ENCODE assay signal across 10 cellular contexts in the genomic region with DNA sequence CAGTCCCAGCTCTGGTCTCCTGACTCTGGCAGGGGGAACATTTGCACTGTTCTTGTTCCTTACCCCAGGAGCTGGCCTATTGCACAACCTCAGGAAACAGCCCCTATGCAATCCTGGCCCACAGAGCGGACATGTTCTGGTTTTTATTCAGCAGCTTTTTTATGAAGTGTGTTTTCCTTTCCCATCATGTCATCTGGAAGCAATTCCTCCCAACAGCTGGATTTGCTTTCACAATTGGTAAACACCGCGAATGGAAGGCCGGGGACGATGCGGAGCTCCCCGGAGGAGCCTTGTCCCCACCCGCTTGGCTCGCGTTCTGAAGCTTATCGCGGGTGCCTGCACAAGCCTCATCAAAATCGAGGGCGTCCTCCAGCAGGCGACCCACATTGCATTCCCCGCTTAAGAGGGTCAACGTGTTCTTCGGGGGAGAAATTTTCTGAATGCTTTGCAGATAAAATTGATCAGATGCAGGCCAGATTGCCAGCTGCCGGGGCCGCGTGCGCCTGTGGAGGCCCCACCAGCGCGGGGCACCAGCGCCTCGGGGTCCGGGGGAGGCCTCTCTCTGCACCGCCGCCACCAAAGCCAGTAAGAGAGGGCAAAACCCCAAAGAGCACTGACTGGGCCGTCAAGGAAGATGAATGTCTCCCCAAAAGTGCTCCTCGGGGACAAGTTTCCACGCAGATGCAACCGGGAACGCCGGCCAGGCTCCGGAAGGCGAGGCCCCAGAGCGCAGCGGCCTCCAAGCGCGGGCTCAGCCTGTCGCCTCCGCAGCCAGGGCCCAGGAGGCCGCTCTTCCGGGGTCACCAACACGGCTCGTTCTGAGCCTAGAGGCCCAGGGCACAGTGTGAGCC.
DNase-seq lines count a peak whose midpoint lies in the region; ATAC-seq and TF ChIP-seq lines count a peak whose summit lies in the region.
"Had no signal": no experiment of that assay in that cellular context is flagged by ENCODE, and none has a peak within 500 bp of the region (broad histone marks: within the 10 kb centered on the region; RNA-seq: fewer than 3 reads in every experiment).

No MANE protein-coding gene starts in this region.

- H3K27ac ChIP-seq in mucosa of rectum (ENCODE audit: low read depth in 2 of 2, low read length in 2 of 2), result peak overlapping the region; percentile 77 to 79
- H3K27ac ChIP-seq in vagina, result peak overlapping the region; percentile 84

- H3K36me3 Mint-ChIP-seq in activated T-helper 1 cell treated with anti-CD3 and anti-CD28 coated beads, Interleukin-12 subunit alpha, Interleukin-12 subunit beta, Interleukin-2, Interleukin-4 antibody, amounts not matched to agents 30 ng/mL and 10 ng/mL and 1 ng/mL, durations not matched to agents 14 hours and 24 hours and 36 hours (ENCODE audit: low read depth), result no peaks in the 10 kb centered on the region
- H3K36me3 Mint-ChIP-seq: natural killer cell treated with Interleukin-12 subunit alpha and Interleukin-12 subunit beta and Interleukin-15 and Interleukin-18, amount 100 ng/mL, for 72 hours had no signal

- no peak overlapping the region for H3K4me3 Mint-ChIP-seq in activated T-helper 1 cell treated with anti-CD3 and anti-CD28 coated beads, Interleukin-12 subunit alpha, Interleukin-12 subunit beta, Interleukin-2, Interleukin-4 antibody, amounts not matched to agents 30 ng/mL and 10 ng/mL and 1 ng/mL, durations not matched to agents 14 hours and 24 hours and 36 hours
- H3K4me3 Mint-ChIP-seq: natural killer cell treated with Interleukin-12 subunit alpha and Interleukin-12 subunit beta and Interleukin-15 and Interleukin-18, amount 100 ng/mL, for 72 hours had no signal

- H3K27me3 ChIP-seq in mucosa of rectum (ENCODE audit: control insufficient read depth in 2 of 2, insufficient read depth in 2 of 2, low read length in 2 of 2), result no peaks in the 10 kb centered on the region
- H3K27me3 ChIP-seq in vagina, result no peaks in the 10 kb centered on the region

- DNase-seq in SIG-M5 treated with dmso at 0.1 percent for 504 hours (lab: John Stamatoyannopoulos, UW; ENCODE audit: unreplicated experiment) (peak; percentile 50), SIG-M5 (lab: John Stamatoyannopoulos, UW) (no peak), ecto neural progenitor cell (ENCODE audit: low spot score) (peak; percentile 66), vagina (ENCODE audit: extremely low spot score in 2 of 2) (peak in 1 of 2 donors; percentile 98)
- no peak for DNase-seq in activated T-helper 1 cell treated with anti-CD3 and anti-CD28 coated beads, Interleukin-12 subunit alpha, Interleukin-12 subunit beta, Interleukin-2, Interleukin-4 antibody, amounts not matched to agents 30 ng/mL and 10 ng/mL and 1 ng/mL, durations not matched to agents 14 hours and 24 hours and 36 hours (ENCODE audit: low spot score)
- DNase-seq in stimulated activated CD4-positive, alpha-beta T cell treated with anti-CD3 and anti-CD28 coated beads, Interleukin-4, amount 100 ng/mL, for 4 hours, result no peak
- DNase-seq: NCI-H2107 had no signal

- H3K9ac ChIP-seq in mucosa of rectum (ENCODE audit: low read depth in 1 of 2, low read length in 2 of 2), result no peak overlapping the region

- H3K4me3 ChIP-seq in mucosa of rectum (ENCODE audit: low read length in 2 of 2), result no peak overlapping the region
- peak overlapping the region; percentile 9 to 30 for H3K4me3 ChIP-seq in vagina

- H3K27ac Mint-ChIP-seq in activated T-helper 1 cell treated with anti-CD3 and anti-CD28 coated beads, Interleukin-12 subunit alpha, Interleukin-12 subunit beta, Interleukin-2, Interleukin-4 antibody, amounts not matched to agents 30 ng/mL and 10 ng/mL and 1 ng/mL, durations not matched to agents 14 hours and 24 hours and 36 hours, result no peak overlapping the region
- H3K27ac Mint-ChIP-seq: natural killer cell treated with Interleukin-12 subunit alpha and Interleukin-12 subunit beta and Interleukin-15 and Interleukin-18, amount 100 ng/mL, for 72 hours had no signal

- H3K4me1 ChIP-seq in mucosa of rectum (ENCODE audit: control insufficient read depth in 2 of 2, insufficient read depth in 2 of 2, low read length in 2 of 2), result peaks cover 3 to 5% of the 10 kb centered on the region in 2 donors
- H3K4me1 ChIP-seq in vagina, result peaks cover 43% of the 10 kb centered on the region

- no peak for ATAC-seq in GM19397 (IDR thresholded peaks at IDR 0.05; ENCODE audit: unreplicated experiment)
- ATAC-seq: natural killer cell treated with Interleukin-12 subunit alpha and Interleukin-12 subunit beta and Interleukin-15 and Interleukin-18, amount 100 ng/mL, for 72 hours had no signal

- H3K9me3 Mint-ChIP-seq in activated T-helper 1 cell treated with anti-CD3 and anti-CD28 coated beads, Interleukin-12 subunit alpha, Interleukin-12 subunit beta, Interleukin-2, Interleukin-4 antibody, amounts not matched to agents 30 ng/mL and 10 ng/mL and 1 ng/mL, durations not matched to agents 14 hours and 24 hours and 36 hours, result peaks cover 2% of the 10 kb centered on the region
- H3K9me3 Mint-ChIP-seq: natural killer cell treated with Interleukin-12 subunit alpha and Interleukin-12 subunit beta and Interleukin-15 and Interleukin-18, amount 100 ng/mL, for 72 hours had no signal

- no peak for TF ChIP-seq CTCF in vagina (IDR thresholded peaks at IDR 0.05)

- H3K9me3 ChIP-seq in mucosa of rectum (ENCODE audit: control insufficient read depth in 2 of 2, low read length in 2 of 2), result no peaks in the 10 kb centered on the region
- H3K9me3 ChIP-seq in vagina, result no peaks in the 10 kb centered on the region

- H3K27me3 Mint-ChIP-seq in activated T-helper 1 cell treated with anti-CD3 and anti-CD28 coated beads, Interleukin-12 subunit alpha, Interleukin-12 subunit beta, Interleukin-2, Interleukin-4 antibody, amounts not matched to agents 30 ng/mL and 10 ng/mL and 1 ng/mL, durations not matched to agents 14 hours and 24 hours and 36 hours (ENCODE audit: insufficient read depth), result no peaks in the 10 kb centered on the region

- TF ChIP-seq POLR2A in vagina (IDR thresholded peaks at IDR 0.05), result no peak

- H3K4me1 Mint-ChIP-seq in activated T-helper 1 cell treated with anti-CD3 and anti-CD28 coated beads, Interleukin-12 subunit alpha, Interleukin-12 subunit beta, Interleukin-2, Interleukin-4 antibody, amounts not matched to agents 30 ng/mL and 10 ng/mL and 1 ng/mL, durations not matched to agents 14 hours and 24 hours and 36 hours (ENCODE audit: low read depth), result no peaks in the 10 kb centered on the region

- no peaks in the 10 kb centered on the region for H3K36me3 ChIP-seq in mucosa of rectum (ENCODE audit: control insufficient read depth in 2 of 2, insufficient read depth in 2 of 2, low read length in 2 of 2)
- no peaks in the 10 kb centered on the region for H3K36me3 ChIP-seq in vagina

- intact Hi-C loops in vagina (cut with DNase I), result loop anchor here (10.0 kb wide), 1 partner anchor 191 kb away; no protein-coding TSS in a partner anchor
- intact Hi-C loops in activated T-helper 1 cell treated with anti-CD3 and anti-CD28 coated beads, Interleukin-12 subunit alpha, Interleukin-12 subunit beta, Interleukin-2, Interleukin-4 antibody, amounts not matched to agents 30 ng/mL and 10 ng/mL and 1 ng/mL, durations not matched to agents 14 hours and 24 hours and 36 hours (cut with micrococcal nuclease), result no loop called here

Comparison
In these comparisons a context has a peak if more than half of its experiments do, and no peak if none do; other contexts are left out.
1. DNase-seq: peak in SIG-M5 treated with dmso at 0.1 percent for 504 hours (single experiment) and ecto neural progenitor cell (single experiment); none in SIG-M5 (single experiment), activated T-helper 1 cell treated with anti-CD3 and anti-CD28 coated beads, Interleukin-12 subunit alpha, Interleukin-12 subunit beta, Interleukin-2, Interleukin-4 antibody, amounts not matched to agents 30 ng/mL and 10 ng/mL and 1 ng/mL, durations not matched to agents 14 hours and 24 hours and 36 hours (single experiment) and stimulated activated CD4-positive, alpha-beta T cell treated with anti-CD3 and anti-CD28 coated beads, Interleukin-4, amount 100 ng/mL, for 4 hours (0 of 2).
2. H3K4me3 ChIP-seq: peak in vagina (2 of 2); none in mucosa of rectum (0 of 2).